In genomic region chr12:121232977-121233627, GRCh38 we compare ENCODE assay signal across 1 cellular context.
TF ChIP-seq lines count a peak whose summit lies in the region.

No MANE protein-coding gene starts in this region.

TF ChIP-seq in HepG2, 621 proteins besides CTCF, POLR2A, EP300 and RAD21 (continued from another document):
- peak; percentile 42 for TF ChIP-seq AGO2 (optimal IDR thresholded peaks at IDR 0.05; ENCODE audit: low read depth, low read length)
